ENCODE assay signal across 9 cellular contexts in genomic region chr1:202553560-202554038, GRCh38.
DNase-seq lines count a peak whose midpoint lies in the region; ATAC-seq and TF ChIP-seq lines count a peak whose summit lies in the region.
"Had no signal": no experiment of that assay in that cellular context is flagged by ENCODE, and none has a peak within 500 bp of the region (broad histone marks: within the 10 kb centered on the region; RNA-seq: fewer than 3 reads in every experiment).

No MANE protein-coding gene starts in this region.

- peak; percentile 55 for DNase-seq in Ammon's horn (ENCODE audit: low spot score)
- DNase-seq in adrenal gland, result peak in 6 of 7 donors; percentile 32 to 72 (median 57)
- peak; percentile 22 for DNase-seq in midbrain (lab: John Stamatoyannopoulos, UW)
- no peak for DNase-seq in NCI-H1092 treated with DMSO at 0.1 percent for 48 hours (lab: John Stamatoyannopoulos, UW)
- no peak for DNase-seq in activated gamma-delta T cell (lab: John Stamatoyannopoulos, UW)
- DNase-seq in activated naive CD4-positive, alpha-beta T cell (lab: John Stamatoyannopoulos, UW), result no peak
- DNase-seq: NCI-H187 treated with DMSO at 0.1 percent for 48 hours had no signal

- no peak for TF ChIP-seq POLR2A in adrenal gland (IDR thresholded peaks at IDR 0.05)

- no peaks in the 10 kb centered on the region for H3K9me3 ChIP-seq in adrenal gland (replicated peaks in 1 of 3)

- H3K27me3 ChIP-seq in adrenal gland, result no peaks in the 10 kb centered on the region

- 35 to 43% (median 39%) methylated on average over 3 of the region's 3 CpGs for WGBS in adrenal gland, 4 donors

- peak; percentile 66 for ATAC-seq in HG03432 (IDR thresholded peaks at IDR 0.05; ENCODE audit: unreplicated experiment)
- no peak for ATAC-seq in GM19035 (IDR thresholded peaks at IDR 0.05; ENCODE audit: unreplicated experiment)

- H3K4me3 ChIP-seq in adrenal gland, result no peak overlapping the region

- no peaks in the 10 kb centered on the region for H3K36me3 ChIP-seq in adrenal gland (replicated peaks in 1 of 2)

- no peak for TF ChIP-seq CTCF in adrenal gland (IDR thresholded peaks at IDR 0.05)

- peak overlapping the region in 2 of 5 donors; percentile 17 to 58 for H3K27ac ChIP-seq in adrenal gland

- H3K4me1 ChIP-seq in adrenal gland (replicated peaks in 1 of 2), result peaks cover 7 to 52% of the 10 kb centered on the region in 2 donors

- intact Hi-C loops in adrenal gland (cut with DNase I), result no loop called here

Comparison
In these comparisons a context has a peak if more than half of its experiments do, and no peak if none do; other contexts are left out.
1. DNase-seq: peak in Ammon's horn (single experiment), adrenal gland (6 of 7) and midbrain (single experiment); none in NCI-H1092 treated with DMSO at 0.1 percent for 48 hours (single experiment), activated gamma-delta T cell (single experiment) and activated naive CD4-positive, alpha-beta T cell (0 of 4).